In the genomic region with DNA sequence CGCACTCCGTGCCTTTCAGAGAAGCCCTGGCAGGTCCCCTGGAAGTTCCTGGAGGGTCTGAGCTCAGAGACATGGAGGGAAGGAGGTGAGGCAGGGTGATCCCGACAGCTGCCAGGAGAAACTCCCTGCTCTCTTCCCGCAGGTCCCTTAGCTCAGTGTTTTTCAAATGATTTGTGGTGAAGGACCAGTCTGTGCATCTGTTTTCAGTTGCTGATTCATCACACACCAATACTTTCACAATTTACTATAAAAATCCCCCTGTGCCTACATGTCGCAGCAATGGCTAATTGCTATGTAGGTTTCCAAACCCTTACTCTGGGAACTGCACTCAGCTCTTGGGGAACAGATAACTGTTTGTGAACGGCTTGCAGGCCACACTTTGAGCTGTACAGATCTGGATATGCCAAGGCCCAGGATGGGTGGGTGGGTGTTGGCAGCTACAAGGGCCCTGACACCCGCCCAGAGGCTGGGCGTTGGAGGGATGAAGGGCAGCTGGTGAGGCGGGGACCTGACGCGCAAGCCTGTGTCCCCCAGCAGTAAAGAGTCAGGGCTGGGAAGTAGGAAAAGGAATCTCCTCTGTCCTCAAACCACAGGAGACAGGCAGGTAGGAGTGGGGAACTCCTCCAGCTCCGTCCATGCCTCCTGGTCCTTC, we compare ENCODE assay signal across 14 cellular contexts. TPM values are rescaled to one million over a fixed set of nuclear protein-coding genes. Genes with fewer than 3 reads are reported as not detected.
A peak's percentile ranks its signal among the peaks of the same experiment; 100 is the strongest.
DNase-seq lines count a peak whose midpoint lies in the region; ATAC-seq, FAIRE-seq and TF ChIP-seq lines count a peak whose summit lies in the region.
"Had no signal": no experiment of that assay in that cellular context is flagged by ENCODE, and none has a peak within 500 bp of the region (broad histone marks: within the 10 kb centered on the region; RNA-seq: fewer than 3 reads in every experiment).

No MANE protein-coding gene starts in this region.

- H3K23ac ChIP-seq in neuronal stem cell (ENCODE audit: low read depth, low read length, poor library complexity): peak overlapping the region; percentile 14

- H3K4me1 ChIP-seq in KMS-11 (ENCODE audit: low read depth, poor library complexity, severe bottlenecking): peaks cover 57% of the 10 kb centered on the region
- peaks cover 26 to 66% (median 43%) of the 10 kb centered on the region in 3 donors for H3K4me1 ChIP-seq in esophagus squamous epithelium
- no peaks in the 10 kb centered on the region for H3K4me1 ChIP-seq in neuronal stem cell (ENCODE audit: control insufficient read depth in 2 of 2, insufficient read depth in 1 of 2, low read depth in 1 of 2, low read length in 2 of 2)
- H3K4me1 ChIP-seq in adrenal gland (replicated peaks in 1 of 2): no peaks in the 10 kb centered on the region
- H3K4me1 ChIP-seq: SJCRH30 had no signal

- H3K4me3 Mint-ChIP-seq in activated naive CD4-positive, alpha-beta T cell treated with anti-CD3 and anti-CD28 coated beads for 36 hours: no peak overlapping the region
- H3K4me3 Mint-ChIP-seq: stimulated activated naive CD8-positive, alpha-beta T cell treated with anti-CD3 and anti-CD28 coated beads, Interleukin-15, Interleukin-2, amounts not matched to agents 100 ng/mL and 50 ng/mL, for 24 hours had no signal

- H2BK12ac ChIP-seq in neuronal stem cell (ENCODE audit: low read length): no peak overlapping the region

- H3K36me3 ChIP-seq in KMS-11 (ENCODE audit: insufficient read depth) (no peaks in the 10 kb centered on the region), esophagus squamous epithelium (no peaks in the 10 kb centered on the region), neuronal stem cell (replicated peaks in 1 of 2; ENCODE audit: control insufficient read depth in 2 of 2, insufficient read depth in 2 of 2, low read length in 2 of 2) (no peaks in the 10 kb centered on the region), adrenal gland (replicated peaks in 1 of 2) (no peaks in the 10 kb centered on the region)
- H3K36me3 ChIP-seq: SJCRH30 had no signal

- WGBS in esophagus squamous epithelium, 2 donors: 49% methylated on average over 8 to 11 of the region's 12 CpGs
- no CpG with 5 or more reads among the region's 12 CpGs for WGBS in neuronal stem cell (ENCODE audit: extremely low coverage in 2 of 2, insufficient read length in 2 of 2, insufficient replicate concordance in 1 of 2), 2 donors
- 74 to 85% (median 80%) methylated on average over 8 to 12 of the region's 12 CpGs for WGBS in adrenal gland, 4 donors

- peak overlapping the region; percentile 43; the same call in 1 of the 2 replicates for H2AFZ ChIP-seq in KMS-11 (ENCODE audit: low read depth)
- no peak overlapping the region for H2AFZ ChIP-seq in neuronal stem cell (ENCODE audit: low read length)

- peak overlapping the region; percentile 59 for H3K18ac ChIP-seq in neuronal stem cell (ENCODE audit: low read length)

- ATAC-seq in left lobe of liver: no peak

- H2AK5ac ChIP-seq in neuronal stem cell (ENCODE audit: low read depth, low read length): peak overlapping the region; percentile 4

- peak; percentile 21 for FAIRE-seq in GM12892 (lab: Jason Lieb, UNC)

- no peak overlapping the region for H4K91ac ChIP-seq in neuronal stem cell (ENCODE audit: low read depth, low read length, poor library complexity)

- H3K9ac ChIP-seq in KMS-11 (peak overlapping the region; percentile 22; the same call in 1 of the 2 replicates), neuronal stem cell (ENCODE audit: low read depth, low read length, poor library complexity) (no peak overlapping the region)

- no peak overlapping the region for H3K4ac ChIP-seq in neuronal stem cell (ENCODE audit: low read length)

- no peak overlapping the region for H2BK5ac ChIP-seq in neuronal stem cell (ENCODE audit: low read length)

- H3K79me1 ChIP-seq in neuronal stem cell (ENCODE audit: low read depth, low read length): no peaks in the 10 kb centered on the region

- CTCF ChIA-PET in activated naive CD4-positive, alpha-beta T cell treated with anti-CD3 and anti-CD28 coated beads for 36 hours (lab: Charles Lee): no interaction called here

- H3K79me2 ChIP-seq in KMS-11 (ENCODE audit: insufficient read depth, low read depth): no peaks in the 10 kb centered on the region

- peaks cover 4% of the 10 kb centered on the region for H3K27me3 Mint-ChIP-seq in activated naive CD4-positive, alpha-beta T cell treated with anti-CD3 and anti-CD28 coated beads for 36 hours (ENCODE audit: low read depth)

- peak overlapping the region; percentile 52 for H3K27ac ChIP-seq in KMS-11
- peak overlapping the region in 3 of 4 donors; percentile 11 to 64 (median 24) for H3K27ac ChIP-seq in esophagus squamous epithelium
- no peak overlapping the region for H3K27ac ChIP-seq in neuronal stem cell (replicated peaks; ENCODE audit: low read length)
- no peak overlapping the region for H3K27ac ChIP-seq in adrenal gland
- H3K27ac ChIP-seq: SJCRH30 had no signal

- no peaks in the 10 kb centered on the region for H4K20me1 ChIP-seq in KMS-11 (ENCODE audit: insufficient read depth)

- no peaks in the 10 kb centered on the region for H3K9me3 Mint-ChIP-seq in activated naive CD4-positive, alpha-beta T cell treated with anti-CD3 and anti-CD28 coated beads for 36 hours
- H3K9me3 Mint-ChIP-seq: stimulated activated naive CD8-positive, alpha-beta T cell treated with anti-CD3 and anti-CD28 coated beads, Interleukin-15, Interleukin-2, amounts not matched to agents 100 ng/mL and 50 ng/mL, for 24 hours had no signal

- intact Hi-C loops in esophagus squamous epithelium (cut with DNase I) (no loop called here), adrenal gland (cut with DNase I) (no loop called here)
- intact Hi-C loops in activated naive CD4-positive, alpha-beta T cell treated with anti-CD3 and anti-CD28 coated beads for 36 hours (cut with micrococcal nuclease): no loop called here

- no peak overlapping the region for H3K27ac Mint-ChIP-seq in activated naive CD4-positive, alpha-beta T cell treated with anti-CD3 and anti-CD28 coated beads for 36 hours
- H3K27ac Mint-ChIP-seq: stimulated activated naive CD8-positive, alpha-beta T cell treated with anti-CD3 and anti-CD28 coated beads, Interleukin-15, Interleukin-2, amounts not matched to agents 100 ng/mL and 50 ng/mL, for 24 hours had no signal

- no peak overlapping the region for H2BK120ac ChIP-seq in neuronal stem cell (ENCODE audit: low read depth, low read length)

- H3K4me3 ChIP-seq in KMS-11 (IDR thresholded peaks at IDR 0.05; ENCODE audit: insufficient read depth, low read depth, low read length) (no peak overlapping the region), esophagus squamous epithelium (no peak overlapping the region), neuronal stem cell (ENCODE audit: low read length in 2 of 2) (no peak overlapping the region), adrenal gland (no peak overlapping the region)
- H3K4me3 ChIP-seq: SJCRH30 had no signal

- H3K9me3 ChIP-seq in esophagus squamous epithelium: no peaks in the 10 kb centered on the region
- no peaks in the 10 kb centered on the region for H3K9me3 ChIP-seq in neuronal stem cell (replicated peaks in 1 of 2; ENCODE audit: control insufficient read depth in 2 of 2, insufficient read depth in 1 of 2, low read depth in 1 of 2, low read length in 2 of 2)
- no peaks in the 10 kb centered on the region for H3K9me3 ChIP-seq in adrenal gland (replicated peaks in 1 of 3)
- H3K9me3 ChIP-seq: SJCRH30 had no signal

- H3K4me2 ChIP-seq in KMS-11 (peak overlapping the region; percentile 87), neuronal stem cell (ENCODE audit: insufficient read depth, low read length, poor library complexity, severe bottlenecking) (no peak overlapping the region)

- H3K4me1 Mint-ChIP-seq in activated naive CD4-positive, alpha-beta T cell treated with anti-CD3 and anti-CD28 coated beads for 36 hours (ENCODE audit: low read depth): no peaks in the 10 kb centered on the region

- no peak for TF ChIP-seq POLR2A in GM12892 (IDR thresholded peaks at IDR 0.05; ENCODE audit: low read depth, low read length)
- TF ChIP-seq POLR2A in esophagus squamous epithelium (IDR thresholded peaks at IDR 0.05): no peak
- no peak for TF ChIP-seq POLR2A in adrenal gland (IDR thresholded peaks at IDR 0.05)

- TF ChIP-seq CTCF in KMS-11 (conservative IDR thresholded peaks at IDR 0.05; ENCODE audit: low read depth, low read length): no peak
- TF ChIP-seq CTCF in esophagus squamous epithelium (IDR thresholded peaks at IDR 0.05): no peak
- TF ChIP-seq CTCF in adrenal gland (IDR thresholded peaks at IDR 0.05): no peak

- peak overlapping the region; percentile 20 for H2BK15ac ChIP-seq in neuronal stem cell (ENCODE audit: low read length)

- H3K27me3 ChIP-seq in KMS-11 (ENCODE audit: insufficient read depth, low read depth) (no peaks in the 10 kb centered on the region), esophagus squamous epithelium (peaks cover 0 to 2% (median 0%) of the 10 kb centered on the region in 4 donors), neuronal stem cell (ENCODE audit: control insufficient read depth in 3 of 3, insufficient read depth in 3 of 3, low read depth in 1 of 3, low read length in 3 of 3) (peaks cover 0 to 21% (median 0%) of the 10 kb centered on the region in 3 experiments), adrenal gland (peaks cover 6% of the 10 kb centered on the region)
- H3K27me3 ChIP-seq: SJCRH30 had no signal

- H3K14ac ChIP-seq in neuronal stem cell (ENCODE audit: low read length): no peak overlapping the region

- no peak for DNase-seq in GM12892 (ENCODE audit: insufficient read length)
- no peak for DNase-seq in esophagus squamous epithelium (lab: John Stamatoyannopoulos, UW)
- no peak for DNase-seq in neuronal stem cell (ENCODE audit: low spot score)
- DNase-seq in cerebellar nuclear complex (lab: John Stamatoyannopoulos, UW): no peak
- DNase-seq in left lobe of liver (ENCODE audit: low spot score): no peak
- no peak for DNase-seq in adrenal gland
- DNase-seq in activated naive CD4-positive, alpha-beta T cell treated with anti-CD3 and anti-CD28 coated beads for 36 hours: no peak
- DNase-seq: anterior cingulate cortex, GOT3, NCI-H1092 treated with DMSO at 0.1 percent for 48 hours, NCI-H526 had no signal

- no peak overlapping the region for H4K8ac ChIP-seq in neuronal stem cell (ENCODE audit: low read depth, low read length)

- H3K36me3 Mint-ChIP-seq in activated naive CD4-positive, alpha-beta T cell treated with anti-CD3 and anti-CD28 coated beads for 36 hours (ENCODE audit: low read depth): no peaks in the 10 kb centered on the region

RNA-seq across cellular contexts. Expression of a gene that starts 20.5 kb away (rescaled TPM):
- 0.51 TPM for polyA plus RNA-seq in GM12892 (2012; ENCODE audit: missing spikeins)
- total RNA-seq in esophagus squamous epithelium (100 to 1,000 TPM; 108 to 121 (median 109) TPM), left lobe of liver (86.6 TPM), adrenal gland (10 to 100 TPM in 7 of 8 donors, 1 to 10 TPM in 1; 6.2 to 34.0 (median 14.9) TPM)
- 22.1 TPM for polyA plus RNA-seq in neuronal stem cell (2013, experiment 1 of 2)
- polyA plus RNA-seq in neuronal stem cell (2013, experiment 2 of 2): 23.3 TPM
- polyA plus RNA-seq in adrenal gland: 10 to 100 TPM in 2 of 3 donors, 1 to 10 TPM in 1; 5.9 to 10.2 (median 10.0) TPM
- total RNA-seq in activated naive CD4-positive, alpha-beta T cell treated with anti-CD3 and anti-CD28 coated beads for 36 hours: not detected

Comparison
In these comparisons a context has a peak if more than half of its experiments do, and no peak if none do; other contexts are left out.
1. H3K27ac ChIP-seq: peak in KMS-11 (single experiment) and esophagus squamous epithelium (3 of 4); none in neuronal stem cell (single experiment) and adrenal gland (0 of 5).
2. RNA of a gene that starts 20.5 kb away (total RNA-seq): 108 to 121 TPM in esophagus squamous epithelium, 86.6 TPM in left lobe of liver (single experiment) and 6.2 to 34.0 TPM in adrenal gland; not detected in activated naive CD4-positive, alpha-beta T cell treated with anti-CD3 and anti-CD28 coated beads for 36 hours; every median in the first group is over 4 times any median in the second.